Comparison of ENCODE assay signal across 8 cellular contexts in genomic region chrX:102712216-102712966, GRCh38. TPM values are rescaled to one million over a fixed set of nuclear protein-coding genes. Genes with fewer than 3 reads are reported as not detected.
A peak's percentile ranks its signal among the peaks of the same experiment; 100 is the strongest.
DNase-seq lines count a peak whose midpoint lies in the region; ATAC-seq and TF ChIP-seq lines count a peak whose summit lies in the region.

TSS of gene GPRASP2 (plus strand) at chrX:102712448. CDS start at chrX:102714870, 2,422 bp downstream.

- H3K27ac Mint-ChIP-seq in immature natural killer cell: no peak within 1 kb of the TSS

- H3K9me3 ChIP-seq in RWPE2 (ENCODE audit: severe bottlenecking) (no peaks in the 10 kb centered on the region), sigmoid colon (no peaks in the 10 kb centered on the region)

- CTCF ChIA-PET in RWPE1 (lab: Yijun Ruan, JAX): no interaction called here

- no peaks in the 10 kb centered on the region for H3K27me3 ChIP-seq in RWPE2 (ENCODE audit: insufficient read depth, poor library complexity, severe bottlenecking)
- H3K27me3 ChIP-seq in sigmoid colon: peaks cover 0 to 2% (median 0%) of the 10 kb centered on the region in 3 donors

- TF ChIP-seq EP300 in sigmoid colon (IDR thresholded peaks at IDR 0.05): no peak

- peak in 1 of 2 donors; percentile 10 for TF ChIP-seq POLR2A in sigmoid colon (IDR thresholded peaks at IDR 0.05)

- peaks cover 3 to 6% of the 10 kb centered on the region in 2 donors for H3K4me1 Mint-ChIP-seq in immature natural killer cell

- H3K4me3 ChIP-seq in RWPE2 (ENCODE audit: severe bottlenecking): peak within 1 kb of the TSS; percentile 50
- H3K4me3 ChIP-seq in sigmoid colon: peak within 1 kb of the TSS; percentile 56 to 75 (median 60)

- H3K27ac ChIP-seq in RWPE2 (ENCODE audit: poor library complexity, severe bottlenecking) (no peak within 1 kb of the TSS), sigmoid colon (peak within 1 kb of the TSS; percentile 82 to 92 (median 87)), RWPE1 (no peak within 1 kb of the TSS; the same call in 1 of the 2 replicates)

- intact Hi-C loops in sigmoid colon (cut with DNase I): loop anchor here (2.0 kb wide), 3 partner anchors 54 to 114 kb away; partner anchors contain the start of genes ARMCX5 and GPRASP1

- H3K4me3 Mint-ChIP-seq in immature natural killer cell: peak within 1 kb of the TSS; percentile 80 to 88 (median 84)

- peaks cover 2 to 20% (median 6%) of the 10 kb centered on the region in 3 donors for H3K27me3 Mint-ChIP-seq in immature natural killer cell (ENCODE audit: low read depth in 3 of 3)

- peak; percentile 80 for ATAC-seq in RWPE2 (ENCODE audit: low read depth)

- no peaks in the 10 kb centered on the region for H3K36me3 Mint-ChIP-seq in immature natural killer cell

- DNase-seq in stimulated activated CD4-positive, alpha-beta T cell treated with anti-CD3 and anti-CD28 coated beads, Interleukin-2, amount 100 ng/mL, for 24 hours: peak; percentile 19 to 36
- DNase-seq in stimulated activated CD4-positive, alpha-beta T cell treated with anti-CD3 and anti-CD28 coated beads, Interleukin-12 subunit alpha, Interleukin-12 subunit beta, amount 100 ng/mL, for 4 hours: no peak
- no peak for DNase-seq in RWPE2 (ENCODE audit: low spot score)
- DNase-seq in central memory CD4-positive, alpha-beta T cell: peak; percentile 9
- peak; percentile 6 to 17 (median 13) for DNase-seq in immature natural killer cell
- peak; percentile 81 for DNase-seq in sigmoid colon
- no peak for DNase-seq in NK-92 (lab: John Stamatoyannopoulos, UW; ENCODE audit: unreplicated experiment)
- DNase-seq in RWPE1 (ENCODE audit: low spot score): no peak

- WGBS in sigmoid colon, 2 donors: 1% methylated on average over 68 of the region's 68 CpGs

- no peaks in the 10 kb centered on the region for H3K9me3 Mint-ChIP-seq in immature natural killer cell

- TF ChIP-seq CTCF in RWPE2 (IDR thresholded peaks at IDR 0.05; ENCODE audit: poor library complexity, severe bottlenecking): no peak
- TF ChIP-seq CTCF in sigmoid colon (IDR thresholded peaks at IDR 0.05): no peak
- no peak for TF ChIP-seq CTCF in RWPE1 (conservative IDR thresholded peaks at IDR 0.05; ENCODE audit: low read depth)

- H3K4me1 ChIP-seq in RWPE2 (ENCODE audit: insufficient read depth, poor library complexity, severe bottlenecking) (no peaks in the 10 kb centered on the region), sigmoid colon (peaks cover 0 to 6% (median 2%) of the 10 kb centered on the region in 4 donors)

- H3K36me3 ChIP-seq in RWPE2 (ENCODE audit: low read depth) (no peaks in the 10 kb centered on the region), sigmoid colon (no peaks in the 10 kb centered on the region)

- POLR2A ChIA-PET in RWPE1 (lab: Yijun Ruan, JAX; ENCODE audit: low non-redundant PET): no interaction called here

RNA-seq across cellular contexts. Expression of gene GPRASP2, which starts in this region (rescaled TPM):
- polyA plus RNA-seq in immature natural killer cell (1 to 10 TPM in 1 of 3 donors, under 1 TPM in 2; 0.84 to 3.7 (median 0.99) TPM), sigmoid colon (1 to 10 TPM; 1.2 to 4.3 (median 1.6) TPM)
- 10 to 100 TPM in 3 of 4 donors, 1 to 10 TPM in 1; 8.0 to 19.5 (median 16.5) TPM for total RNA-seq in sigmoid colon

Comparison
In these comparisons a context has a peak if more than half of its experiments do, and no peak if none do; other contexts are left out.
1. DNase-seq: peak in stimulated activated CD4-positive, alpha-beta T cell treated with anti-CD3 and anti-CD28 coated beads, Interleukin-2, amount 100 ng/mL, for 24 hours (2 of 2), central memory CD4-positive, alpha-beta T cell (single experiment), immature natural killer cell (3 of 3) and sigmoid colon (single experiment); none in stimulated activated CD4-positive, alpha-beta T cell treated with anti-CD3 and anti-CD28 coated beads, Interleukin-12 subunit alpha, Interleukin-12 subunit beta, amount 100 ng/mL, for 4 hours (single experiment), RWPE2 (single experiment), NK-92 (single experiment) and RWPE1 (single experiment).
2. H3K27ac ChIP-seq: peak in sigmoid colon (4 of 4); none in RWPE2 (single experiment) and RWPE1 (single experiment).